15 cellular contexts compared by ENCODE assay signal in the genomic region with DNA sequence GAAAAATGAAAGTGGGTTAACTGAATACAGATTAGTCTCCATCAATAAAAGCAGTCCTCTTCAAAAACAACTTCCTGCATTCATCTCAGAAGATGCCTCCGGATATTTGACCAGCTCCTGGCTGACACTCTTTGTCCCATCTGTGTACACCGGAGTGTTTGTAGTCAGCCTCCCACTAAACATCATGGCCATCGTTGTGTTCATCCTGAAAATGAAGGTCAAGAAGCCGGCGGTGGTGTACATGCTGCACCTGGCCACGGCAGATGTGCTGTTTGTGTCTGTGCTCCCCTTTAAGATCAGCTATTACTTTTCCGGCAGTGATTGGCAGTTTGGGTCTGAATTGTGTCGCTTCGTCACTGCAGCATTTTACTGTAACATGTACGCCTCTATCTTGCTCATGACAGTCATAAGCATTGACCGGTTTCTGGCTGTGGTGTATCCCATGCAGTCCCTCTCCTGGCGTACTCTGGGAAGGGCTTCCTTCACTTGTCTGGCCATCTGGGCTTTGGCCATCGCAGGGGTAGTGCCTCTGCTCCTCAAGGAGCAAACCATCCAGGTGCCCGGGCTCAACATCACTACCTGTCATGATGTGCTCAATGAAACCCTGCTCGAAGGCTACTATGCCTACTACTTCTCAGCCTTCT. TPM values are rescaled to one million over a fixed set of nuclear protein-coding genes. Genes with fewer than 3 reads are reported as not detected.
DNase-seq lines count a peak whose midpoint lies in the region; ATAC-seq and TF ChIP-seq lines count a peak whose summit lies in the region.
"Had no signal": no experiment of that assay in that cellular context is flagged by ENCODE, and none has a peak within 500 bp of the region (broad histone marks: within the 10 kb centered on the region; RNA-seq: fewer than 3 reads in every experiment).

No MANE protein-coding gene starts in this region.

- ATAC-seq in HG02852 (IDR thresholded peaks at IDR 0.05; ENCODE audit: unreplicated experiment) (peak; percentile 8), natural killer cell (peak in 1 of 3 donors; percentile 33)
- peak; percentile 51 for ATAC-seq in activated T-helper 17 cell treated with anti-CD3 and anti-CD28 coated beads, Interleukin-2, amount 50 U/mL, for 72 hours (replicated peaks)
- ATAC-seq: left colon had no signal

- peaks cover 22% of the 10 kb centered on the region for H3K9me3 Mint-ChIP-seq in T-helper 1 cell treated with Interleukin-12 subunit alpha and Interleukin-12 subunit beta and Interleukin-4 antibody, amounts not matched to agents 30 μg/mL and 1 μg/mL, for 36 hours
- H3K9me3 Mint-ChIP-seq in activated T-helper 17 cell treated with anti-CD3 and anti-CD28 coated beads, Interleukin-2, amount 50 U/mL, for 72 hours: peaks cover 18% of the 10 kb centered on the region
- H3K9me3 Mint-ChIP-seq in natural killer cell: peaks cover 0 to 6% of the 10 kb centered on the region in 2 donors
- H3K9me3 Mint-ChIP-seq in Caco-2 (ENCODE audit: unreplicated experiment): peaks cover 33% of the 10 kb centered on the region

- H3K27ac ChIP-seq in ovary: no peak overlapping the region
- H3K27ac ChIP-seq: ascending aorta had no signal

- no peak for DNase-seq in T-helper 1 cell
- no peak for DNase-seq in natural killer cell
- no peak for DNase-seq in ovary
- DNase-seq in Caco-2: no peak
- no peak for DNase-seq in HuH-7 (ENCODE audit: low spot score)
- DNase-seq: EL, naive B cell, NCI-H1092 treated with DMSO at 0.1 percent for 48 hours, NCI-H2171 treated with DMSO at 0.1 percent for 48 hours, retina had no signal

- TF ChIP-seq POLR2A in ovary (IDR thresholded peaks at IDR 0.05): no peak

- no peak overlapping the region for H3K4me3 Mint-ChIP-seq in T-helper 1 cell treated with Interleukin-12 subunit alpha and Interleukin-12 subunit beta and Interleukin-4 antibody, amounts not matched to agents 30 μg/mL and 1 μg/mL, for 36 hours
- peak overlapping the region; percentile 58 for H3K4me3 Mint-ChIP-seq in activated T-helper 17 cell treated with anti-CD3 and anti-CD28 coated beads, Interleukin-2, amount 50 U/mL, for 72 hours
- H3K4me3 Mint-ChIP-seq in natural killer cell: peak overlapping the region; percentile 72
- H3K4me3 Mint-ChIP-seq in Caco-2 (ENCODE audit: unreplicated experiment): no peak overlapping the region

- no peak for TF ChIP-seq EP300 in ovary (IDR thresholded peaks at IDR 0.05)

- intact Hi-C loops in natural killer cell (cut with micrococcal nuclease) (loop anchor here (10.0 kb wide), 1 partner anchor 1398 kb away; the partner anchor contains the start of gene HMGCR), ovary (cut with DNase I) (no loop called here), Caco-2 (cut with micrococcal nuclease; ENCODE audit: unreplicated experiment) (no loop called here)

- TF ChIP-seq CTCF in natural killer cell (IDR thresholded peaks at IDR 0.05) (no peak), ovary (IDR thresholded peaks at IDR 0.05) (no peak), Caco-2 (IDR thresholded peaks at IDR 0.05; ENCODE audit: insufficient read depth in 1 of 2, low read depth in 1 of 2, low read length in 1 of 2, severe bottlenecking in 1 of 2, unreplicated experiment in 1 of 2) (no peak)

- 83 to 92% (median 87%) methylated on average over 15 of the region's 15 CpGs for WGBS in ovary, 3 donors

- H3K27me3 ChIP-seq in ovary: no peaks in the 10 kb centered on the region
- no peaks in the 10 kb centered on the region for H3K27me3 ChIP-seq in Caco-2 (replicated peaks; ENCODE audit: control insufficient read depth, insufficient read depth, low read length)
- H3K27me3 ChIP-seq: ascending aorta had no signal

- peak overlapping the region; percentile 72 for H3K27ac Mint-ChIP-seq in T-helper 1 cell treated with Interleukin-12 subunit alpha and Interleukin-12 subunit beta and Interleukin-4 antibody, amounts not matched to agents 30 μg/mL and 1 μg/mL, for 36 hours
- peak overlapping the region; percentile 36 for H3K27ac Mint-ChIP-seq in activated T-helper 17 cell treated with anti-CD3 and anti-CD28 coated beads, Interleukin-2, amount 50 U/mL, for 72 hours
- H3K27ac Mint-ChIP-seq in natural killer cell (peak overlapping the region; percentile 90 to 95), Caco-2 (ENCODE audit: unreplicated experiment) (no peak overlapping the region)

- BruUV-seq in Caco-2 (replicated peaks; lab: Mats Ljungman, UMichigan): no TSS peak

- H3K4me1 Mint-ChIP-seq in T-helper 1 cell treated with Interleukin-12 subunit alpha and Interleukin-12 subunit beta and Interleukin-4 antibody, amounts not matched to agents 30 μg/mL and 1 μg/mL, for 36 hours (ENCODE audit: low read depth): peaks cover 24% of the 10 kb centered on the region
- peaks cover 11% of the 10 kb centered on the region for H3K4me1 Mint-ChIP-seq in activated T-helper 17 cell treated with anti-CD3 and anti-CD28 coated beads, Interleukin-2, amount 50 U/mL, for 72 hours
- H3K4me1 Mint-ChIP-seq in natural killer cell: peaks cover 57 to 61% of the 10 kb centered on the region in 2 donors
- peaks cover 5% of the 10 kb centered on the region for H3K4me1 Mint-ChIP-seq in Caco-2 (ENCODE audit: low read depth, unreplicated experiment)
- H3K4me1 Mint-ChIP-seq: naive B cell had no signal

- H3K36me3 ChIP-seq in ovary (no peaks in the 10 kb centered on the region), Caco-2 (ENCODE audit: control insufficient read depth, insufficient read depth, low read length) (no peaks in the 10 kb centered on the region)

- CTCF ChIA-PET in Caco-2 (lab: Charles Lee): no interaction called here

- no peaks in the 10 kb centered on the region for H3K27me3 Mint-ChIP-seq in T-helper 1 cell treated with Interleukin-12 subunit alpha and Interleukin-12 subunit beta and Interleukin-4 antibody, amounts not matched to agents 30 μg/mL and 1 μg/mL, for 36 hours (ENCODE audit: low read depth)
- H3K27me3 Mint-ChIP-seq in activated T-helper 17 cell treated with anti-CD3 and anti-CD28 coated beads, Interleukin-2, amount 50 U/mL, for 72 hours: no peaks in the 10 kb centered on the region
- H3K27me3 Mint-ChIP-seq in natural killer cell (ENCODE audit: low read depth in 2 of 2): no peaks in the 10 kb centered on the region
- H3K27me3 Mint-ChIP-seq in Caco-2 (ENCODE audit: insufficient read depth, unreplicated experiment): no peaks in the 10 kb centered on the region

- H3K9me3 ChIP-seq in ovary: no peaks in the 10 kb centered on the region
- peaks cover 17% of the 10 kb centered on the region for H3K9me3 ChIP-seq in Caco-2

- H3K4me3 ChIP-seq in ovary: no peak overlapping the region
- no peak overlapping the region for H3K4me3 ChIP-seq in Caco-2 (ENCODE audit: low read depth, low read length)
- H3K4me3 ChIP-seq: ascending aorta had no signal

- POLR2A ChIA-PET in Caco-2 (lab: Charles Lee): no interaction called here

- H3K4me1 ChIP-seq in ovary (ENCODE audit: insufficient read depth): no peaks in the 10 kb centered on the region
- no peaks in the 10 kb centered on the region for H3K4me1 ChIP-seq in Caco-2
- H3K4me1 ChIP-seq: ascending aorta had no signal

- H3K36me3 Mint-ChIP-seq in T-helper 1 cell treated with Interleukin-12 subunit alpha and Interleukin-12 subunit beta and Interleukin-4 antibody, amounts not matched to agents 30 μg/mL and 1 μg/mL, for 36 hours (ENCODE audit: low read depth): peaks cover 32% of the 10 kb centered on the region
- no peaks in the 10 kb centered on the region for H3K36me3 Mint-ChIP-seq in activated T-helper 17 cell treated with anti-CD3 and anti-CD28 coated beads, Interleukin-2, amount 50 U/mL, for 72 hours (ENCODE audit: low read depth)
- H3K36me3 Mint-ChIP-seq in natural killer cell (peaks cover 30% of the 10 kb centered on the region), Caco-2 (ENCODE audit: insufficient read depth, unreplicated experiment) (peaks cover 9% of the 10 kb centered on the region)

RNA-seq across cellular contexts. Expression of gene F2R, which starts 16.6 kb away (rescaled TPM):
- 10 to 100 TPM in 1 of 2 donors, 1 to 10 TPM in 1; 9.4 to 33.4 TPM for total RNA-seq in activated T-helper 17 cell treated with anti-CD3 and anti-CD28 coated beads, Interleukin-2, amount 50 U/mL, for 72 hours
- total RNA-seq in natural killer cell: 10 to 100 TPM; 43.2 to 53.9 (median 50.1) TPM
- total RNA-seq in ovary: 1 to 10 TPM; 1.7 to 7.0 (median 4.3) TPM
- 10 to 100 TPM in 1 of 2 donors, 1 to 10 TPM in 1; 6.6 to 28.5 TPM for polyA plus RNA-seq in ovary
- 6.3 and 7.8 TPM in 2 replicates for total RNA-seq in Caco-2 (2022)

Comparison
In these comparisons a context has a peak if more than half of its experiments do, and no peak if none do; other contexts are left out.
1. H3K4me3 Mint-ChIP-seq: peak in activated T-helper 17 cell treated with anti-CD3 and anti-CD28 coated beads, Interleukin-2, amount 50 U/mL, for 72 hours (single experiment) and natural killer cell (single experiment); none in T-helper 1 cell treated with Interleukin-12 subunit alpha and Interleukin-12 subunit beta and Interleukin-4 antibody, amounts not matched to agents 30 μg/mL and 1 μg/mL, for 36 hours (single experiment) and Caco-2 (single experiment).